Comparison of ENCODE assay signal across 2 cellular contexts in the genomic region with DNA sequence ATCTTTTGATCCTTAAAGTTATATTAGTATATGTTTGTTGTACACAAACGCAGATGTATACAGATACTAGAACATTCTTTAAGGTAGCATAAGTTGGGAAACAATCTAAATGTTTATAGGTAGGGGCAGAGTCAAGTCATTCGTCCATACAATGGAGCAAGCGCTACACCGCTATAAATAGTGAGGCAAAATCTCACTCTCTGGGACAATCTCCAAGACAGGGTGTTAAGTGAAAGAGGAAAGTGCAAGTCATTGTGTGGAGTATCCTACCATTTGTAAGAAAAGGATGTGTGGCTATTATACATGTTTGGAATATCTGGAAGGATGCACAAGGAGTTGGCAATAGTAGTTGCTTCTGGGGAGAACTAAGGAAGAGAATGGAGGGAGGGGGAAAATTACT.
A peak's percentile ranks its signal among the peaks of the same experiment; 100 is the strongest.
TF ChIP-seq lines count a peak whose summit lies in the region.

No MANE protein-coding gene starts in this region.

TF ChIP-seq in A549, 52 proteins besides CTCF, POLR2A, EP300 and RAD21 (continued from another document):
- TF ChIP-seq, protein P1, sequence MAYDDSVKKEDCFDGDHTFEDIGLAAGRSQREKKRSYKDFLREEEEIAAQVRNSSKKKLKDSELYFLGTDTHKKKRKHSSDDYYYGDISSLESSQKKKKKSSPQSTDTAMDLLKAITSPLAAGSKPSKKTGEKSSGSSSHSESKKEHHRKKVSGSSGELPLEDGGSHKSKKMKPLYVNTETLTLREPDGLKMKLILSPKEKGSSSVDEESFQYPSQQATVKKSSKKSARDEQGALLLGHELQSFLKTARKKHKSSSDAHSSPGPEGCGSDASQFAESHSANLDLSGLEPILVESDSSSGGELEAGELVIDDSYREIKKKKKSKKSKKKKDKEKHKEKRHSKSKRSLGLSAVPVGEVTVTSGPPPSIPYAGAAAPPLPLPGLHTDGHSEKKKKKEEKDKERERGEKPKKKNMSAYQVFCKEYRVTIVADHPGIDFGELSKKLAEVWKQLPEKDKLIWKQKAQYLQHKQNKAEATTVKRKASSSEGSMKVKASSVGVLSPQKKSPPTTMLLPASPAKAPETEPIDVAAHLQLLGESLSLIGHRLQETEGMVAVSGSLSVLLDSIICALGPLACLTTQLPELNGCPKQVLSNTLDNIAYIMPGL (CRISPR knock-in tag; IDR thresholded peaks at IDR 0.05; ENCODE audit: borderline replicate concordance), result no peak
- no peak for TF ChIP-seq SREBF2 (IDR thresholded peaks at IDR 0.05)

TF ChIP-seq in K562, 482 proteins besides CTCF, POLR2A, EP300 and RAD21 (continued from another document):
- TF ChIP-seq MAFF (IDR thresholded peaks at IDR 0.05; ENCODE audit: low read length) (0 out of 2 replicates have a peak, but pooled peaks have one; percentile 19), MAFG (tag; conservative IDR thresholded peaks at IDR 0.05) (peak; percentile 83), TEAD2 (tag; IDR thresholded peaks at IDR 0.05) (no peak), ARID2 (IDR thresholded peaks at IDR 0.05) (no peak), SOX6 (IDR thresholded peaks at IDR 0.05) (no peak), NFE2L1 (tag; IDR thresholded peaks at IDR 0.05; ENCODE audit: borderline replicate concordance, low read depth) (peak; percentile 62; the same call in 1 of the 2 replicates), POLR3G (IDR thresholded peaks at IDR 0.05; ENCODE audit: extremely low read depth, insufficient read length, insufficient replicate concordance) (no peak), ZNF316 (IDR thresholded peaks at IDR 0.05) (peak; percentile 77), ZNF707 (CRISPR knock-in tag; conservative IDR thresholded peaks at IDR 0.05) (no peak), ELF4 (CRISPR knock-in tag; IDR thresholded peaks at IDR 0.05) (no peak), MYC (IDR thresholded peaks at IDR 0.05; ENCODE audit: low read depth, low read length) (no peak), MYC (CRISPR knock-in tag; IDR thresholded peaks at IDR 0.05; ENCODE audit: borderline replicate concordance, low read depth) (no peak), ZNF551 (CRISPR knock-in tag; IDR thresholded peaks at IDR 0.05) (no peak), XRCC3 (IDR thresholded peaks at IDR 0.05) (no peak), JUN (IDR thresholded peaks at IDR 0.05; ENCODE audit: borderline replicate concordance, low read depth, low read length) (no peak), JUN (CRISPR knock-in tag; IDR thresholded peaks at IDR 0.05; ENCODE audit: borderline replicate concordance) (no peak), PCBP1 (IDR thresholded peaks at IDR 0.05; ENCODE audit: low read depth, low read length, poor library complexity, severe bottlenecking) (no peak)
- TF ChIP-seq, protein P2, sequence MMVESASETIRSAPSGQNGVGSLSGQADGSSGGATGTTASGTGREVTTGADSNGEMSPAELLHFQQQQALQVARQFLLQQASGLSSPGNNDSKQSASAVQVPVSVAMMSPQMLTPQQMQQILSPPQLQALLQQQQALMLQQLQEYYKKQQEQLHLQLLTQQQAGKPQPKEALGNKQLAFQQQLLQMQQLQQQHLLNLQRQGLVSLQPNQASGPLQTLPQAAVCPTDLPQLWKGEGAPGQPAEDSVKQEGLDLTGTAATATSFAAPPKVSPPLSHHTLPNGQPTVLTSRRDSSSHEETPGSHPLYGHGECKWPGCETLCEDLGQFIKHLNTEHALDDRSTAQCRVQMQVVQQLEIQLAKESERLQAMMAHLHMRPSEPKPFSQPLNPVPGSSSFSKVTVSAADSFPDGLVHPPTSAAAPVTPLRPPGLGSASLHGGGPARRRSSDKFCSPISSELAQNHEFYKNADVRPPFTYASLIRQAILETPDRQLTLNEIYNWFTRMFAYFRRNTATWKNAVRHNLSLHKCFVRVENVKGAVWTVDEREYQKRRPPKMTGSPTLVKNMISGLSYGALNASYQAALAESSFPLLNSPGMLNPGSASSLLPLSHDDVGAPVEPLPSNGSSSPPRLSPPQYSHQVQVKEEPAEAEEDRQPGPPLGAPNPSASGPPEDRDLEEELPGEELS (CRISPR knock-in tag; IDR thresholded peaks at IDR 0.05; ENCODE audit: borderline replicate concordance), result no peak
- TF ChIP-seq, protein P3, sequence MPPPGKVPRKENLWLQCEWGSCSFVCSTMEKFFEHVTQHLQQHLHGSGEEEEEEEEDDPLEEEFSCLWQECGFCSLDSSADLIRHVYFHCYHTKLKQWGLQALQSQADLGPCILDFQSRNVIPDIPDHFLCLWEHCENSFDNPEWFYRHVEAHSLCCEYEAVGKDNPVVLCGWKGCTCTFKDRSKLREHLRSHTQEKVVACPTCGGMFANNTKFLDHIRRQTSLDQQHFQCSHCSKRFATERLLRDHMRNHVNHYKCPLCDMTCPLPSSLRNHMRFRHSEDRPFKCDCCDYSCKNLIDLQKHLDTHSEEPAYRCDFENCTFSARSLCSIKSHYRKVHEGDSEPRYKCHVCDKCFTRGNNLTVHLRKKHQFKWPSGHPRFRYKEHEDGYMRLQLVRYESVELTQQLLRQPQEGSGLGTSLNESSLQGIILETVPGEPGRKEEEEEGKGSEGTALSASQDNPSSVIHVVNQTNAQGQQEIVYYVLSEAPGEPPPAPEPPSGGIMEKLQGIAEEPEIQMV (tag; conservative IDR thresholded peaks at IDR 0.05; ENCODE audit: low read depth), result no peak
- TF ChIP-seq, protein P4, sequence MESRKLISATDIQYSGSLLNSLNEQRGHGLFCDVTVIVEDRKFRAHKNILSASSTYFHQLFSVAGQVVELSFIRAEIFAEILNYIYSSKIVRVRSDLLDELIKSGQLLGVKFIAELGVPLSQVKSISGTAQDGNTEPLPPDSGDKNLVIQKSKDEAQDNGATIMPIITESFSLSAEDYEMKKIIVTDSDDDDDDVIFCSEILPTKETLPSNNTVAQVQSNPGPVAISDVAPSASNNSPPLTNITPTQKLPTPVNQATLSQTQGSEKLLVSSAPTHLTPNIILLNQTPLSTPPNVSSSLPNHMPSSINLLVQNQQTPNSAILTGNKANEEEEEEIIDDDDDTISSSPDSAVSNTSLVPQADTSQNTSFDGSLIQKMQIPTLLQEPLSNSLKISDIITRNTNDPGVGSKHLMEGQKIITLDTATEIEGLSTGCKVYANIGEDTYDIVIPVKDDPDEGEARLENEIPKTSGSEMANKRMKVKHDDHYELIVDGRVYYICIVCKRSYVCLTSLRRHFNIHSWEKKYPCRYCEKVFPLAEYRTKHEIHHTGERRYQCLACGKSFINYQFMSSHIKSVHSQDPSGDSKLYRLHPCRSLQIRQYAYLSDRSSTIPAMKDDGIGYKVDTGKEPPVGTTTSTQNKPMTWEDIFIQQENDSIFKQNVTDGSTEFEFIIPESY (CRISPR knock-in tag; IDR thresholded peaks at IDR 0.05), result peak; percentile 73
TF ChIP-seq in K562: peak in this region for 7.
